8 cellular contexts compared by ENCODE assay signal in the genomic region with DNA sequence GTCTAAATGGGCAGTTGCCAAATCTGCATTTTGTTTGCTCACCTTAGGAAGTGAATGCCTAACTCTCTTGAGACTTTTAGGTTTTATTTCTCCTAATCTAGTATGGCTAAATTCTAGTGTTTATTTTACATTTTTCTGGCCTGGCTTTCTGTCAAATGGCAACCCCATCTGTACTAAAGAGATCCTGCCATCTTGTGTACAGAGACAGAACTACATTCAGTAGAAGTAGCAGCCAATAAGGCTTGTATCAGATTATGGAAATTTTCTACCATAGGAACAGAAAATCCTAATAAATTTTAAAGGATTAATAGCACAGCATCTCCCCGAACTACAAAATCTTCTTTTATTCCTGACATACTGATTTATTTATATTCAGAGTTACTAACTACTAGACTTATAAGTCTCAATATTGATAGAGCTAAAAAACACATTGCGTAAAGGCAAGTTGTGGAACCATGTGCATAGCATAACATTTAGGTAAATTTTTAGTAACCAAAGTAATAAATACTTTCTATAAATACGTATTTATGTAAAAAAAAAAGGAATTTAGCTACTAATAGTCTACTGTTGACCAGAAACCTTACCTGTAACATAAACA.
DNase-seq lines count a peak whose midpoint lies in the region; ATAC-seq and TF ChIP-seq lines count a peak whose summit lies in the region.

No MANE protein-coding gene starts in this region.

- H3K27ac ChIP-seq in RWPE1 = no peak overlapping the region

- POLR2A ChIA-PET in RWPE1 (lab: Yijun Ruan, JAX; ENCODE audit: low non-redundant PET) = interaction anchor here (0.5 kb wide), 1 partner anchor 45 kb away, joined by 3 read pairs; a partner anchor contains a TSS

- no peak overlapping the region for H3K4me3 ChIP-seq in fibroblast of mammary gland (ENCODE audit: control insufficient read depth, low read depth, low read length)

- TF ChIP-seq CTCF in GM12872 (IDR thresholded peaks at IDR 0.05; ENCODE audit: insufficient read depth, low read depth, low read length) (peak; percentile 62), RWPE1 (conservative IDR thresholded peaks at IDR 0.05; ENCODE audit: low read depth) (peak; percentile 75), fibroblast of mammary gland (conservative IDR thresholded peaks at IDR 0.05; ENCODE audit: control insufficient read depth, insufficient read depth, low read depth, low read length) (peak; percentile 73)

- peak; percentile 12 for DNase-seq in HuH-7 (ENCODE audit: low spot score)
- peak; percentile 43 for DNase-seq in RWPE1 (ENCODE audit: low spot score)
- peak; percentile 68 for DNase-seq in fibroblast of mammary gland (ENCODE audit: low read depth)
- DNase-seq in pons (ENCODE audit: low spot score) = peak; percentile 88

- CTCF ChIA-PET in RWPE1 (lab: Yijun Ruan, JAX) = interaction anchor here (0.6 to 2.4 kb wide), 10 partner anchors 9 to 997 kb away, joined by 3 to 11 read pairs (median 4); no protein-coding TSS in a partner anchor

- ATAC-seq in GM21619 (IDR thresholded peaks at IDR 0.05; ENCODE audit: unreplicated experiment) = peak; percentile 62
- no peak for ATAC-seq in HG02571 (IDR thresholded peaks at IDR 0.05; ENCODE audit: unreplicated experiment)
- ATAC-seq in GM19023 (IDR thresholded peaks at IDR 0.05; ENCODE audit: unreplicated experiment) = no peak

Comparison
In these comparisons a context has a peak if more than half of its experiments do, and no peak if none do; other contexts are left out.
1. DNase-seq: peak in every context shown above with its lines; median percentile 88 in pons; 68 in fibroblast of mammary gland; 43 in RWPE1; 12 in HuH-7.